8 cellular contexts compared by ENCODE assay signal in the genomic region with DNA sequence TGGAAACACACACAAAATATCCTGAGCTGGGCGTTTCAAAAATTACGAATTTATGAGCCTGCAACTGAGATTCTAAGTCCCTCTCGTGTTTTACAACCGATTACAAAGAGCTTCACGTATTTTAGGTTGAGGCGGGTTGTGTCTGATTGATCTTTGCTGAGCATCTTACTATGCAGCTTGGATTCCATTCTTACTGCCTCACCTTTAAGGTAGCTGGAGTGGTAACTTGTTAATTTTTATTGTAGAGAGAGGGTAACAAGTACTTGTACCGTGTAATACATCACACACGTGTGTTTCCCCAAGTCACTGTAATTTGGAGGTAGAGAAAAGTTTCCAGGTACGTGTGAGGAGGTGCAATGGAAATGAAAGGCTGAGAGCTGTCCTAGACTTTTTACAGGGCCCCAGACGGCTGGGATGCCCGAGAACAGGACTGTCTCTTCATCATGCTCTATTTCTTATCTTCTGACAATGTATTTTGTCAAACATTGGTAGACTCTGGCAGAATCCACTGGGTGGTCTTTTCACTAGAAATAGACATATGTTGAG.
A peak's percentile ranks its signal among the peaks of the same experiment; 100 is the strongest.
DNase-seq lines count a peak whose midpoint lies in the region; ATAC-seq and TF ChIP-seq lines count a peak whose summit lies in the region.

No MANE protein-coding gene starts in this region.

- no peak for TF ChIP-seq CTCF in activated B cell treated with CpG ODN at 0.5 μM for 24 hours (IDR thresholded peaks at IDR 0.05)

- H3K9me3 ChIP-seq in iPS-18c (ENCODE audit: control insufficient read depth, insufficient read depth, low read length) (no peaks in the 10 kb centered on the region), thymus (ENCODE audit: control insufficient read depth) (no peaks in the 10 kb centered on the region)

- DNase-seq in activated naive CD4-positive, alpha-beta T cell treated with Interleukin-2 at 50 U/mL for 16 hours: no peak
- DNase-seq in activated B cell treated with CpG ODN at 0.5 μM for 24 hours: no peak

- peaks cover 53% of the 10 kb centered on the region for H3K27me3 Mint-ChIP-seq in activated naive CD4-positive, alpha-beta T cell treated with anti-CD3 and anti-CD28 coated beads, Interleukin-2, amount 50 U/mL, for 24 hours
- H3K27me3 Mint-ChIP-seq in activated B cell treated with CpG ODN at 0.5 μM for 24 hours: peaks cover 47% of the 10 kb centered on the region

- no peak overlapping the region for H3K27ac Mint-ChIP-seq in activated naive CD4-positive, alpha-beta T cell treated with anti-CD3 and anti-CD28 coated beads, Interleukin-2, amount 50 U/mL, for 24 hours
- no peak overlapping the region for H3K27ac Mint-ChIP-seq in activated B cell treated with CpG ODN at 0.5 μM for 24 hours

- peaks cover 59% of the 10 kb centered on the region for H3K27me3 ChIP-seq in thymus (ENCODE audit: control insufficient read depth, insufficient read depth)

- peaks cover 21% of the 10 kb centered on the region for H3K4me1 Mint-ChIP-seq in activated naive CD4-positive, alpha-beta T cell treated with anti-CD3 and anti-CD28 coated beads, Interleukin-2, amount 50 U/mL, for 24 hours
- peaks cover 21% of the 10 kb centered on the region for H3K4me1 Mint-ChIP-seq in activated B cell treated with CpG ODN at 0.5 μM for 24 hours

- intact Hi-C loops in activated B cell treated with CpG ODN at 0.5 μM for 24 hours (cut with micrococcal nuclease): no loop called here

- ATAC-seq in activated B cell treated with CpG ODN at 0.5 μM for 24 hours (ENCODE audit: low read depth) (no peak), HG03520 (IDR thresholded peaks at IDR 0.05; ENCODE audit: unreplicated experiment) (no peak), GM19463 (IDR thresholded peaks at IDR 0.05; ENCODE audit: unreplicated experiment) (no peak), GM21515 (IDR thresholded peaks at IDR 0.05; ENCODE audit: unreplicated experiment) (no peak)

- WGBS in thymus: 8% methylated on average over 11 of the region's 11 CpGs

- H3K4me1 ChIP-seq in thymus (ENCODE audit: control insufficient read depth, insufficient read depth, low read length): no peaks in the 10 kb centered on the region

- no peaks in the 10 kb centered on the region for H3K36me3 ChIP-seq in thymus (ENCODE audit: control insufficient read depth, insufficient read depth)

- POLR2A ChIA-PET in activated B cell treated with CpG ODN at 0.5 μM for 24 hours (lab: Charles Lee): no interaction called here

- no peak overlapping the region for H3K27ac ChIP-seq in thymus (ENCODE audit: low read depth)

- no peaks in the 10 kb centered on the region for H3K9me3 Mint-ChIP-seq in activated naive CD4-positive, alpha-beta T cell treated with anti-CD3 and anti-CD28 coated beads, Interleukin-2, amount 50 U/mL, for 24 hours
- H3K9me3 Mint-ChIP-seq in activated B cell treated with CpG ODN at 0.5 μM for 24 hours: no peaks in the 10 kb centered on the region

- no peaks in the 10 kb centered on the region for H3K36me3 Mint-ChIP-seq in activated naive CD4-positive, alpha-beta T cell treated with anti-CD3 and anti-CD28 coated beads, Interleukin-2, amount 50 U/mL, for 24 hours
- H3K36me3 Mint-ChIP-seq in activated B cell treated with CpG ODN at 0.5 μM for 24 hours (ENCODE audit: low read depth): no peaks in the 10 kb centered on the region

- CTCF ChIA-PET in activated B cell treated with CpG ODN at 0.5 μM for 24 hours (lab: Charles Lee): no interaction called here

- H3K4me3 ChIP-seq in iPS-18c (ENCODE audit: insufficient read depth, low read depth, low read length) (peak overlapping the region; percentile 84), thymus (ENCODE audit: low read length) (peak overlapping the region; percentile 45)

- H3K4me3 Mint-ChIP-seq in activated naive CD4-positive, alpha-beta T cell treated with anti-CD3 and anti-CD28 coated beads, Interleukin-2, amount 50 U/mL, for 24 hours: peak overlapping the region; percentile 77
- H3K4me3 Mint-ChIP-seq in activated B cell treated with CpG ODN at 0.5 μM for 24 hours: peak overlapping the region; percentile 35
